8 cellular contexts compared by ENCODE assay signal in genomic region chr15:59688383-59688887, GRCh38. TPM values are rescaled to one million over a fixed set of nuclear protein-coding genes. Genes with fewer than 3 reads are reported as not detected.
DNase-seq lines count a peak whose midpoint lies in the region; ATAC-seq and TF ChIP-seq lines count a peak whose summit lies in the region.

No MANE protein-coding gene starts in this region.

- intact Hi-C loops in heart left ventricle (cut with DNase I): loop anchor here in 1 of 10 donors (2.0 kb wide), 1 partner anchor 32 kb away; the partner anchor contains the start of gene GTF2A2
- intact Hi-C loops in left ventricle myocardium superior (cut with micrococcal nuclease): no loop called here
- intact Hi-C loops in aorta (cut with DNase I): loop anchor here in 1 of 2 donors (2.0 kb wide), 1 partner anchor 32 kb away; the partner anchor contains the start of gene GTF2A2
- intact Hi-C loops in posterior vena cava (cut with DNase I): no loop called here

- TF ChIP-seq POLR2A in heart left ventricle (IDR thresholded peaks at IDR 0.05): no peak

- DNase-seq in heart left ventricle: no peak
- no peak for DNase-seq in left ventricle myocardium superior
- DNase-seq in HPDE6-E6E7 (ENCODE audit: extremely low spot score): peak; percentile 21
- DNase-seq in SW480 (ENCODE audit: low spot score): peak; percentile 77
- peak in 2 of 3 donors; percentile 8 to 27 for DNase-seq in effector memory CD4-positive, alpha-beta T cell
- no peak for DNase-seq in aorta
- DNase-seq in posterior vena cava (ENCODE audit: low spot score): no peak

- no peaks in the 10 kb centered on the region for H3K27me3 ChIP-seq in heart left ventricle
- H3K27me3 ChIP-seq in effector memory CD4-positive, alpha-beta T cell (replicated peaks; ENCODE audit: control insufficient read depth, insufficient read depth, low read length, poor library complexity, severe bottlenecking): no peaks in the 10 kb centered on the region
- H3K27me3 ChIP-seq in mononuclear cell (ENCODE audit: insufficient read depth, low read length): no peaks in the 10 kb centered on the region
- no peaks in the 10 kb centered on the region for H3K27me3 ChIP-seq in aorta (ENCODE audit: control insufficient read depth in 1 of 2, insufficient read depth in 2 of 2, low read length in 1 of 2)

- 0% methylated on average over 19 of the region's 19 CpGs for WGBS in heart left ventricle, 4 donors
- WGBS in aorta, 2 donors: 0% methylated on average over 19 of the region's 19 CpGs

- H3K9me3 ChIP-seq in heart left ventricle: no peaks in the 10 kb centered on the region
- no peaks in the 10 kb centered on the region for H3K9me3 ChIP-seq in effector memory CD4-positive, alpha-beta T cell (ENCODE audit: control insufficient read depth, low read length)
- H3K9me3 ChIP-seq in mononuclear cell (ENCODE audit: low read depth, low read length): no peaks in the 10 kb centered on the region
- H3K9me3 ChIP-seq in aorta (ENCODE audit: control insufficient read depth, low read length): no peaks in the 10 kb centered on the region

- H3K4me3 ChIP-seq in heart left ventricle (peak overlapping the region; percentile 63 to 99 (median 90)), mononuclear cell (ENCODE audit: low read length) (peak overlapping the region; percentile 97), aorta (ENCODE audit: low read length in 2 of 2) (peak overlapping the region; percentile 50 to 77)
- H3K4me3 ChIP-seq in effector memory CD4-positive, alpha-beta T cell (ENCODE audit: insufficient read depth, low read depth, low read length, poor library complexity, severe bottlenecking): peak overlapping the region; percentile 97

- H3K36me3 ChIP-seq in heart left ventricle: peaks cover 0 to 21% (median 4%) of the 10 kb centered on the region in 9 donors
- H3K36me3 ChIP-seq in effector memory CD4-positive, alpha-beta T cell (ENCODE audit: control insufficient read depth, insufficient read depth, low read length): no peaks in the 10 kb centered on the region
- no peaks in the 10 kb centered on the region for H3K36me3 ChIP-seq in aorta (ENCODE audit: control insufficient read depth in 1 of 2, insufficient read depth in 2 of 2, low read length in 1 of 2)

- H3K27ac ChIP-seq in heart left ventricle (peak overlapping the region; percentile 92 to 100 (median 98)), aorta (ENCODE audit: low read depth in 1 of 2, low read length in 2 of 2) (peak overlapping the region; percentile 81 to 92)
- H3K27ac ChIP-seq in effector memory CD4-positive, alpha-beta T cell (ENCODE audit: insufficient read depth, low read length, poor library complexity, severe bottlenecking): peak overlapping the region; percentile 99

- TF ChIP-seq CTCF in heart left ventricle (IDR thresholded peaks at IDR 0.05): no peak

- peak in 2 of 4 donors; percentile 6 to 21 for ATAC-seq in heart left ventricle
- ATAC-seq in left ventricle myocardium superior: no peak
- ATAC-seq in aorta (ENCODE audit: low FRiP score): no peak

- H3K4me1 ChIP-seq in heart left ventricle (peaks cover 0 to 54% (median 36%) of the 10 kb centered on the region in 12 donors), mononuclear cell (ENCODE audit: insufficient read depth, low read length) (peaks cover 46% of the 10 kb centered on the region), aorta (ENCODE audit: control insufficient read depth in 1 of 2, insufficient read depth in 2 of 2, low read length in 2 of 2) (no peaks in the 10 kb centered on the region)
- peaks cover 29% of the 10 kb centered on the region for H3K4me1 ChIP-seq in effector memory CD4-positive, alpha-beta T cell (ENCODE audit: control insufficient read depth, insufficient read depth, low read length, poor library complexity, severe bottlenecking)

RNA-seq across cellular contexts. Expression of gene BNIP2, which starts 0.7 kb away (rescaled TPM):
- total RNA-seq in heart left ventricle (100 to 1,000 TPM in 2 of 9 donors, 10 to 100 TPM in 7; 70.5 to 103 (median 87.1) TPM), left ventricle myocardium superior (70.9 TPM), mononuclear cell (290 TPM), aorta (10 to 100 TPM; 85.8 to 90.5 TPM), posterior vena cava (100 to 1,000 TPM in 1 of 2 donors, 10 to 100 TPM in 1; 81.6 to 110 TPM)
- polyA plus RNA-seq in heart left ventricle (10 to 100 TPM; 36.8 to 61.6 TPM), aorta (10 to 100 TPM; 33.0 to 47.7 TPM)

RNA-seq across cellular contexts. Expression of gene GTF2A2, which starts 31.1 kb away (rescaled TPM):
- total RNA-seq in heart left ventricle: 100 to 1,000 TPM in 7 of 9 donors, 10 to 100 TPM in 2; 23.8 to 156 (median 115) TPM
- 100 to 1,000 TPM in 1 of 2 donors, 10 to 100 TPM in 1; 88.4 to 110 TPM for polyA plus RNA-seq in heart left ventricle
- 121 TPM for total RNA-seq in left ventricle myocardium superior
- 31.2 TPM for total RNA-seq in mononuclear cell
- total RNA-seq in aorta: 10 to 100 TPM; 63.5 to 79.3 TPM
- polyA plus RNA-seq in aorta: 10 to 100 TPM; 59.1 to 71.3 TPM
- 10 to 100 TPM; 91.1 to 98.2 TPM for total RNA-seq in posterior vena cava

Comparison
In these comparisons a context has a peak if more than half of its experiments do, and no peak if none do; other contexts are left out.
1. DNase-seq: peak in HPDE6-E6E7 (single experiment), SW480 (single experiment) and effector memory CD4-positive, alpha-beta T cell (2 of 3); none in heart left ventricle (0 of 5), left ventricle myocardium superior (single experiment), aorta (0 of 2) and posterior vena cava (single experiment).
2. Peak in every context shown above with its lines, with median percentiles within 50 percentile points of each other: H3K27ac ChIP-seq and H3K4me3 ChIP-seq.